ENCODE assay signal across 8 cellular contexts in the genomic region with DNA sequence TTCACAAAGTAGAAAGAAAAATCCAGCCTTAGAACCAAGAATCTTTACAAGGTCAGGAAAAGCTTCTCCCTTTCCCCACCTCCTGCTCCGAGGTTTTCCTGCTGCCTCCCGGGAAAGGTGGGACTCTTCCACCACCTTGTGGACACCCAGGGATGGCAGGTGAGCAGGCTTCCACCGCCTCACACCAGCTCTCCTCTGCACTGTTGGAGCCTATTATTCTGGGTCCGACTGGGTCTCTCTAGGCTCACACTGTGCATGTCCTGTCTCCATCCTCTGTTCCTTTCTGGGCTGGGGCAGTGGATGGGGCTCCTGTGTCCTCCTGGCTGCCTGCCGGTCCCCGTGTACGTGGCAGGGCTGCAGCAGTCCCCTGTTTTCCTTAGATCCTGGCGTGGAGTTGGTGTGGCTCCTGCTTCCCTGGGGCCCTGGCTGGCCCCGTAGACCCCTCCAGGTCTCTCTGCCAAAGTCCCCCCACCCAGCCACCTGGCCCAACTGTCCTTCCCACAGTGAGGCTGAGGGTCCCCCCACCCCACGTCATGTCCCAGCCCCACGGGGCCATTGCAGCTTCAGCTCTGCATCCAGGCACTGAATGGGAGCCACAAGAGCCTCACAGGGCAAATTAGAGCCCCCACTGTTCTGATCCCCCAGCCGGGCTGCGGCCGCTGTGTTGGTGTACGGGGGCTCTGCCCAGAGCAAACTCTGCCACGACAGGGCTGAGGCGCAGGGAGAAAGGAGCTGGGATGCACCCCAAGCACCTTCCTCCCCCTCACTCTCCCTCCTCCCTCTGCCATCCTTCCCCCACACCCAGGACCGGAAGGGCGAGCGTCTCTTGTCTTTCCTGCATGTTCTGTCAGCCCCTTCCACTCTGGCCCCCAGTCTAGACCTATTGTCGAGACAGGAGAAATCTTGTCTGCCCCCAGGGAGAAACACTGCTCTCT. TPM values are rescaled to one million over a fixed set of nuclear protein-coding genes. Genes with fewer than 3 reads are reported as not detected.
DNase-seq lines count a peak whose midpoint lies in the region; ATAC-seq, FAIRE-seq and TF ChIP-seq lines count a peak whose summit lies in the region.

No MANE protein-coding gene starts in this region.

- TF ChIP-seq POLR2A in A549 (IDR thresholded peaks at IDR 0.05; ENCODE audit: low read length) = no peak

- no peak for TF ChIP-seq EP300 in A549 (IDR thresholded peaks at IDR 0.05)

- peak; percentile 18 for FAIRE-seq in A549 (lab: Jason Lieb, UNC)

- H3K27ac Mint-ChIP-seq in activated CD4-positive, alpha-beta T cell treated with anti-CD3 and anti-CD28 coated beads, Interleukin-2, amount 10 ng/mL, durations not matched to agents 24 days and 14 days = no peak overlapping the region
- H3K27ac Mint-ChIP-seq in stimulated activated memory B cell treated with anti-CD40 and anti-IgM and Interleukin-4, amounts not matched to agents 10 μg/mL and 1 μg/mL and 100 μg/mL, for 72 hours = no peak overlapping the region

- no peaks in the 10 kb centered on the region for H3K9me3 Mint-ChIP-seq in activated CD4-positive, alpha-beta T cell treated with anti-CD3 and anti-CD28 coated beads, Interleukin-2, amount 10 ng/mL, durations not matched to agents 24 days and 14 days
- peaks cover 3% of the 10 kb centered on the region for H3K9me3 Mint-ChIP-seq in stimulated activated memory B cell treated with anti-CD40 and anti-IgM and Interleukin-4, amounts not matched to agents 10 μg/mL and 1 μg/mL and 100 μg/mL, for 72 hours

- POLR2A ChIA-PET in A549 (lab: Yijun Ruan, JAX) = interaction anchor here (0.7 to 1.5 kb wide), 5 partner anchors 76 to 340 kb away, joined by 3 to 13 read pairs (median 7); partner anchors contain the start of gene ERRFI1

- peaks cover 41% of the 10 kb centered on the region for H3K27me3 Mint-ChIP-seq in activated CD4-positive, alpha-beta T cell treated with anti-CD3 and anti-CD28 coated beads, Interleukin-2, amount 10 ng/mL, durations not matched to agents 24 days and 14 days
- H3K27me3 Mint-ChIP-seq in stimulated activated memory B cell treated with anti-CD40 and anti-IgM and Interleukin-4, amounts not matched to agents 10 μg/mL and 1 μg/mL and 100 μg/mL, for 72 hours = peaks cover 54% of the 10 kb centered on the region

- CTCF ChIA-PET in A549 (lab: Yijun Ruan, JAX) = interaction anchor here (0.5 to 8.3 kb wide), 64 partner anchors 9 to 347 kb away, joined by 3 to 172 read pairs (median 5); no protein-coding TSS in a partner anchor

- peaks cover 4% of the 10 kb centered on the region; the same call in 1 of the 3 replicates for H3K9me3 ChIP-seq in A549
- H3K9me3 ChIP-seq in lower lobe of right lung = no peaks in the 10 kb centered on the region

- peak; percentile 99 for TF ChIP-seq RAD21 in A549 (conservative IDR thresholded peaks at IDR 0.05 in 1 of 2, IDR thresholded peaks at IDR 0.05 in 1 of 2)

- peak; percentile 76 for TF ChIP-seq CTCF in A549 (IDR thresholded peaks at IDR 0.05)
- peak; percentile 88 for TF ChIP-seq CTCF in GM13977 (IDR thresholded peaks at IDR 0.05; ENCODE audit: extremely low read depth, insufficient read depth, missing control alignments)
- TF ChIP-seq CTCF in lower lobe of right lung (IDR thresholded peaks at IDR 0.05) = peak; percentile 89

- in situ Hi-C loops in GM13977 (cut with MboI; ENCODE audit: low pct_unique_long_range_greater_than_20kb, low sequenced_read_pairs, unreplicated experiment) = loop anchor here (10.0 kb wide), 1 partner anchor 300 kb away; no protein-coding TSS in a partner anchor

- peak overlapping the region; percentile 28 for H3K4me3 Mint-ChIP-seq in activated CD4-positive, alpha-beta T cell treated with anti-CD3 and anti-CD28 coated beads, Interleukin-2, amount 10 ng/mL, durations not matched to agents 24 days and 14 days
- no peak overlapping the region for H3K4me3 Mint-ChIP-seq in stimulated activated memory B cell treated with anti-CD40 and anti-IgM and Interleukin-4, amounts not matched to agents 10 μg/mL and 1 μg/mL and 100 μg/mL, for 72 hours

- H3K36me3 ChIP-seq in lower lobe of right lung = no peaks in the 10 kb centered on the region

- H3K4me1 Mint-ChIP-seq in activated CD4-positive, alpha-beta T cell treated with anti-CD3 and anti-CD28 coated beads, Interleukin-2, amount 10 ng/mL, durations not matched to agents 24 days and 14 days = peaks cover 14% of the 10 kb centered on the region
- peaks cover 21% of the 10 kb centered on the region for H3K4me1 Mint-ChIP-seq in stimulated activated memory B cell treated with anti-CD40 and anti-IgM and Interleukin-4, amounts not matched to agents 10 μg/mL and 1 μg/mL and 100 μg/mL, for 72 hours

- ATAC-seq in A549 (peak; percentile 87 to 89), lower lobe of right lung (peak; percentile 88 to 89)
- ATAC-seq in stimulated activated memory B cell treated with anti-CD40 and anti-IgM and Interleukin-4, amounts not matched to agents 10 μg/mL and 1 μg/mL and 100 μg/mL, for 72 hours = peak; percentile 40

- H3K4me1 ChIP-seq in A549 = peaks cover 38% of the 10 kb centered on the region
- H3K4me1 ChIP-seq in lower lobe of right lung = peaks cover 42% of the 10 kb centered on the region

- H3K4me2 ChIP-seq in A549 = peak overlapping the region; percentile 47

- H3K4me3 ChIP-seq in A549 (no peak overlapping the region), lower lobe of right lung (no peak overlapping the region)

- H3K27ac ChIP-seq in A549 = peak overlapping the region; percentile 90 to 92
- no peak overlapping the region for H3K27ac ChIP-seq in lower lobe of right lung

- DNase-seq in A549 (ENCODE audit: low read depth in 1 of 2, low spot score in 1 of 2) (peak; percentile 78 to 80), GM13977 (ENCODE audit: low spot score) (peak; percentile 73), NCI-H2196 treated with DMSO at 0.1 percent for 48 hours (lab: John Stamatoyannopoulos, UW; ENCODE audit: unreplicated experiment) (peak; percentile 51), lower lobe of right lung (peak; percentile 75), OCI-M2 (lab: John Stamatoyannopoulos, UW; ENCODE audit: unreplicated experiment) (no peak)
- peak; percentile 83 for DNase-seq in activated CD4-positive, alpha-beta T cell treated with anti-CD3 and anti-CD28 coated beads, Interleukin-2, amount 10 ng/mL, durations not matched to agents 24 days and 14 days
- DNase-seq in effector CD8-positive, alpha-beta T cell (lab: John Stamatoyannopoulos, UW) = peak; percentile 32

- WGBS in A549 (ENCODE audit: missing lambda C conversion rate) = 39% methylated on average over 18 of the region's 21 CpGs

- H3K27me3 ChIP-seq in lower lobe of right lung (ENCODE audit: low read depth) = peaks cover 9% of the 10 kb centered on the region

- intact Hi-C loops in activated CD4-positive, alpha-beta T cell treated with anti-CD3 and anti-CD28 coated beads, Interleukin-2, amount 10 ng/mL, durations not matched to agents 24 days and 14 days (cut with micrococcal nuclease) = loop anchor here (1.0 kb wide), 2 partner anchors 283 to 299 kb away; no protein-coding TSS in a partner anchor
- intact Hi-C loops in lower lobe of right lung (cut with DNase I) = no loop called here

- no peaks in the 10 kb centered on the region for H3K36me3 Mint-ChIP-seq in activated CD4-positive, alpha-beta T cell treated with anti-CD3 and anti-CD28 coated beads, Interleukin-2, amount 10 ng/mL, durations not matched to agents 24 days and 14 days (ENCODE audit: low read depth)
- no peaks in the 10 kb centered on the region for H3K36me3 Mint-ChIP-seq in stimulated activated memory B cell treated with anti-CD40 and anti-IgM and Interleukin-4, amounts not matched to agents 10 μg/mL and 1 μg/mL and 100 μg/mL, for 72 hours

TF ChIP-seq in A549, 52 proteins besides CTCF, POLR2A, EP300 and RAD21:
- TF ChIP-seq JUNB (IDR thresholded peaks at IDR 0.05) (no peak), MAFK (IDR thresholded peaks at IDR 0.05; ENCODE audit: partially characterized antibody) (no peak), SMC3 (IDR thresholded peaks at IDR 0.05) (peak; percentile 98)
- TF ChIP-seq, protein P1, sequence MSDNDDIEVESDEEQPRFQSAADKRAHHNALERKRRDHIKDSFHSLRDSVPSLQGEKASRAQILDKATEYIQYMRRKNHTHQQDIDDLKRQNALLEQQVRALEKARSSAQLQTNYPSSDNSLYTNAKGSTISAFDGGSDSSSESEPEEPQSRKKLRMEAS (IDR thresholded peaks at IDR 0.05) = peak; percentile 34; the same call in 1 of the 2 replicates
TF ChIP-seq in A549: peak in this region for 2.

RNA-seq across cellular contexts. Expression of gene SLC45A1, which starts 3.3 kb away (rescaled TPM):
- polyA plus RNA-seq in A549 (2011; rRNA removed) (1.6 TPM in 2 replicates), A549 (2017; fragmentation: RNase III; extraction: RNeasy Plus Mini Kit Qiagen cat#74134 plus additional on column Dnase treatment) (1.7 to 2.2 TPM (median 1.8 TPM) in 3 replicates)
- 1.8 and 3.1 TPM in 2 replicates for polyA plus RNA-seq in A549 (2012; cell fraction: cytosol; rRNA removed)
- 3.1 and 4.5 TPM in 2 replicates for polyA plus RNA-seq in A549 (2012; cell fraction: nucleus; rRNA removed)
- 2.0 and 2.4 TPM in 2 replicates for polyA minus RNA-seq in A549 (2011; rRNA and poly(A)+ RNA removed)
- total RNA-seq in activated CD4-positive, alpha-beta T cell treated with anti-CD3 and anti-CD28 coated beads, Interleukin-2, amount 10 ng/mL, durations not matched to agents 24 days and 14 days = 0.12 and 0.38 TPM in 2 replicates
- 0.92 TPM for total RNA-seq in lower lobe of right lung
